Comparison of ENCODE assay signal across 9 cellular contexts in the genomic region with DNA sequence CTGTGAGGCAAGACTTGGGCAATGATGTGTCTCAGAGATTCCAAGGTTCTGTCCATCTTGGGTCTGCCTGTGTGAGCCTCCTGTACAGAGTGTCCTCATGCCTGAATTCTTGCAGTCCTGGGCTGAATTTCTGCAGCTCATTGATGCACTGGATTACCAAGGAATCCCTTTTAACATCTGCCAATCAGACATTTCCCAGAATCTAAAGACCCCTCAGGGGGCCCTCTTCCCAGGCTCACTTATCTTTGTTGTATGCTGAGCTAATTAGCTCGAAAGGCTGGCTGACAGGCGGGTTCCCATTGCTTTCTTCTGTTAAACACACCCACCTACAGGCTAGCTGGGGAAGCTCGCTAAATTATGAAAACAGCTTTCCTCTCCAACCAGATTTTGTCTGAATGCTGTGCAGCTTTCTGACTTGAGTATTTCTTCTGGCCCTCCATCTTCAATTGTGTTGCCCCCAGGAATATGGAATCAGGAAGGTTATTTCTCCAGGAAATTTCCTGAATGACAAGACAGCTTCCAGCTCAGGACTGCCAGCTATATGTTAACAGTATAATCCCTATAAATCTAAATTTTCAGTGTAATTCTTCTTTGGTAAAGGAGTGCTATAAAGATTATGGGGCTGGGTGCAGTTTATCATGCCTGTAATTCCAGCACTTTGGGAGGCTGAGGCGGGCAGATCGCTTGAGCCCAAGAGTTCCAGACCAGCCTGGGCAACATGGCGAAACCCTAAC. TPM values are rescaled to one million over a fixed set of nuclear protein-coding genes. Genes with fewer than 3 reads are reported as not detected.
DNase-seq lines count a peak whose midpoint lies in the region; ATAC-seq, FAIRE-seq and TF ChIP-seq lines count a peak whose summit lies in the region.
"Had no signal": no experiment of that assay in that cellular context is flagged by ENCODE, and none has a peak within 500 bp of the region (broad histone marks: within the 10 kb centered on the region; RNA-seq: fewer than 3 reads in every experiment).

A gene (minus strand): TSS at position 91 of the 734 bp plus-strand sequence. CDS start 35 bp downstream, at position 56.

- peak; percentile 60 to 64 for TF ChIP-seq RAD21 in liver (IDR thresholded peaks at IDR 0.05)

- H3K4me1 ChIP-seq in liver (ENCODE audit: control insufficient read depth in 4 of 4, insufficient read depth in 4 of 4, low read length in 3 of 4) = no peaks in the 10 kb centered on the region

- FAIRE-seq in RCC 7860 (lab: Jason Lieb, UNC) = no peak

- no peaks in the 10 kb centered on the region for H3K36me3 ChIP-seq in liver (ENCODE audit: control insufficient read depth in 4 of 4, insufficient read depth in 3 of 4, low read depth in 1 of 4, low read length in 3 of 4)

- H3K27me3 ChIP-seq in liver (ENCODE audit: control insufficient read depth in 4 of 4, insufficient read depth in 4 of 4, low read length in 3 of 4) = no peaks in the 10 kb centered on the region

- 55% methylated on average over 6 of the region's 6 CpGs for WGBS in liver

- H3K9me3 Mint-ChIP-seq in type B pancreatic cell = no peaks in the 10 kb centered on the region

- H3K27ac Mint-ChIP-seq in type B pancreatic cell = peak within 1 kb of the TSS; percentile 50

- H3K27me3 Mint-ChIP-seq in type B pancreatic cell = peaks cover 3% of the 10 kb centered on the region

- H3K4me1 Mint-ChIP-seq in type B pancreatic cell (ENCODE audit: unreplicated experiment) = peaks cover 39% of the 10 kb centered on the region

- peak within 1 kb of the TSS; percentile 77 for H3K4me3 Mint-ChIP-seq in type B pancreatic cell

- H3K4me3 ChIP-seq in choroid plexus epithelial cell (ENCODE audit: low read depth, low read length) (no peak within 1 kb of the TSS), liver (ENCODE audit: low read depth in 1 of 3, low read length in 3 of 3) (no peak within 1 kb of the TSS)

- no peak within 1 kb of the TSS for H3K9ac ChIP-seq in liver (ENCODE audit: low read depth in 1 of 2, low read length in 2 of 2)

- no peaks in the 10 kb centered on the region for H3K9me3 ChIP-seq in liver (ENCODE audit: control insufficient read depth in 4 of 4, low read length in 3 of 4)

- TF ChIP-seq CTCF in choroid plexus epithelial cell (conservative IDR thresholded peaks at IDR 0.05; ENCODE audit: low read depth, low read length) = peak; percentile 74
- TF ChIP-seq CTCF in liver (IDR thresholded peaks at IDR 0.05; ENCODE audit: low read depth, low read length, missing input control) = peak; percentile 38
- TF ChIP-seq CTCF in type B pancreatic cell (conservative IDR thresholded peaks at IDR 0.05) = peak; percentile 76

- DNase-seq in SIG-M5 treated with dmso at 0.1 percent for 504 hours (lab: John Stamatoyannopoulos, UW; ENCODE audit: unreplicated experiment) (peak; percentile 61), SIG-M5 (lab: John Stamatoyannopoulos, UW) (no peak), HuH-7 (ENCODE audit: low spot score) (peak; percentile 33), RCC 7860 (ENCODE audit: low spot score) (peak; percentile 8), choroid plexus epithelial cell (ENCODE audit: low read depth) (peak; percentile 72), type B pancreatic cell (ENCODE audit: extremely low spot score, unreplicated experiment) (no peak)

- no peak within 1 kb of the TSS for H3K27ac ChIP-seq in liver (ENCODE audit: low read depth in 1 of 2, low read length in 2 of 2)

- peak; percentile 94 for ATAC-seq in GM21529 (IDR thresholded peaks at IDR 0.05; ENCODE audit: unreplicated experiment)

- H3K36me3 Mint-ChIP-seq in type B pancreatic cell = no peaks in the 10 kb centered on the region

TF ChIP-seq in liver, 16 proteins besides CTCF, POLR2A, EP300 and RAD21:
- no peak for TF ChIP-seq TAF1 (conservative IDR thresholded peaks at IDR 0.05)
- TF ChIP-seq SP1 (IDR thresholded peaks at IDR 0.05) = no peak
- TF ChIP-seq, protein P1, sequence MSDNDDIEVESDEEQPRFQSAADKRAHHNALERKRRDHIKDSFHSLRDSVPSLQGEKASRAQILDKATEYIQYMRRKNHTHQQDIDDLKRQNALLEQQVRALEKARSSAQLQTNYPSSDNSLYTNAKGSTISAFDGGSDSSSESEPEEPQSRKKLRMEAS (IDR thresholded peaks at IDR 0.05) = no peak
- TF ChIP-seq, protein P2, sequence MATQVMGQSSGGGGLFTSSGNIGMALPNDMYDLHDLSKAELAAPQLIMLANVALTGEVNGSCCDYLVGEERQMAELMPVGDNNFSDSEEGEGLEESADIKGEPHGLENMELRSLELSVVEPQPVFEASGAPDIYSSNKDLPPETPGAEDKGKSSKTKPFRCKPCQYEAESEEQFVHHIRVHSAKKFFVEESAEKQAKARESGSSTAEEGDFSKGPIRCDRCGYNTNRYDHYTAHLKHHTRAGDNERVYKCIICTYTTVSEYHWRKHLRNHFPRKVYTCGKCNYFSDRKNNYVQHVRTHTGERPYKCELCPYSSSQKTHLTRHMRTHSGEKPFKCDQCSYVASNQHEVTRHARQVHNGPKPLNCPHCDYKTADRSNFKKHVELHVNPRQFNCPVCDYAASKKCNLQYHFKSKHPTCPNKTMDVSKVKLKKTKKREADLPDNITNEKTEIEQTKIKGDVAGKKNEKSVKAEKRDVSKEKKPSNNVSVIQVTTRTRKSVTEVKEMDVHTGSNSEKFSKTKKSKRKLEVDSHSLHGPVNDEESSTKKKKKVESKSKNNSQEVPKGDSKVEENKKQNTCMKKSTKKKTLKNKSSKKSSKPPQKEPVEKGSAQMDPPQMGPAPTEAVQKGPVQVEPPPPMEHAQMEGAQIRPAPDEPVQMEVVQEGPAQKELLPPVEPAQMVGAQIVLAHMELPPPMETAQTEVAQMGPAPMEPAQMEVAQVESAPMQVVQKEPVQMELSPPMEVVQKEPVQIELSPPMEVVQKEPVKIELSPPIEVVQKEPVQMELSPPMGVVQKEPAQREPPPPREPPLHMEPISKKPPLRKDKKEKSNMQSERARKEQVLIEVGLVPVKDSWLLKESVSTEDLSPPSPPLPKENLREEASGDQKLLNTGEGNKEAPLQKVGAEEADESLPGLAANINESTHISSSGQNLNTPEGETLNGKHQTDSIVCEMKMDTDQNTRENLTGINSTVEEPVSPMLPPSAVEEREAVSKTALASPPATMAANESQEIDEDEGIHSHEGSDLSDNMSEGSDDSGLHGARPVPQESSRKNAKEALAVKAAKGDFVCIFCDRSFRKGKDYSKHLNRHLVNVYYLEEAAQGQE (IDR thresholded peaks at IDR 0.05) = no peak
- TF ChIP-seq, protein P3, sequence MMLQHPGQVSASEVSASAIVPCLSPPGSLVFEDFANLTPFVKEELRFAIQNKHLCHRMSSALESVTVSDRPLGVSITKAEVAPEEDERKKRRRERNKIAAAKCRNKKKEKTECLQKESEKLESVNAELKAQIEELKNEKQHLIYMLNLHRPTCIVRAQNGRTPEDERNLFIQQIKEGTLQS (IDR thresholded peaks at IDR 0.05) = no peak
- no peak for TF ChIP-seq YY1 (IDR thresholded peaks at IDR 0.05)
- no peak for TF ChIP-seq NR2F2 (IDR thresholded peaks at IDR 0.05)
- no peak for TF ChIP-seq FOXA1 (IDR thresholded peaks at IDR 0.05)
- no peak for TF ChIP-seq FOXA2 (IDR thresholded peaks at IDR 0.05)
- no peak for TF ChIP-seq GABPA (IDR thresholded peaks at IDR 0.05 in 1 of 2, conservative IDR thresholded peaks at IDR 0.05 in 1 of 2)

RNA-seq across cellular contexts. Expression of the gene that starts here (rescaled TPM):
- total RNA-seq in liver = not detected
- not detected for polyA plus RNA-seq in liver
- total RNA-seq in type B pancreatic cell (ENCODE audit: low replicate concordance) = 2.9 and 27.4 TPM in 2 replicates
- polyA plus RNA-seq: esophagus had no signal

Comparison
In these comparisons a context has a peak if more than half of its experiments do, and no peak if none do; other contexts are left out.
1. DNase-seq: peak in SIG-M5 treated with dmso at 0.1 percent for 504 hours (single experiment), HuH-7 (single experiment), RCC 7860 (single experiment) and choroid plexus epithelial cell (single experiment); none in SIG-M5 (single experiment) and type B pancreatic cell (single experiment).
2. Peak in every context shown above with its lines, with median percentiles within 50 percentile points of each other: CTCF ChIP-seq.